In the genomic region with DNA sequence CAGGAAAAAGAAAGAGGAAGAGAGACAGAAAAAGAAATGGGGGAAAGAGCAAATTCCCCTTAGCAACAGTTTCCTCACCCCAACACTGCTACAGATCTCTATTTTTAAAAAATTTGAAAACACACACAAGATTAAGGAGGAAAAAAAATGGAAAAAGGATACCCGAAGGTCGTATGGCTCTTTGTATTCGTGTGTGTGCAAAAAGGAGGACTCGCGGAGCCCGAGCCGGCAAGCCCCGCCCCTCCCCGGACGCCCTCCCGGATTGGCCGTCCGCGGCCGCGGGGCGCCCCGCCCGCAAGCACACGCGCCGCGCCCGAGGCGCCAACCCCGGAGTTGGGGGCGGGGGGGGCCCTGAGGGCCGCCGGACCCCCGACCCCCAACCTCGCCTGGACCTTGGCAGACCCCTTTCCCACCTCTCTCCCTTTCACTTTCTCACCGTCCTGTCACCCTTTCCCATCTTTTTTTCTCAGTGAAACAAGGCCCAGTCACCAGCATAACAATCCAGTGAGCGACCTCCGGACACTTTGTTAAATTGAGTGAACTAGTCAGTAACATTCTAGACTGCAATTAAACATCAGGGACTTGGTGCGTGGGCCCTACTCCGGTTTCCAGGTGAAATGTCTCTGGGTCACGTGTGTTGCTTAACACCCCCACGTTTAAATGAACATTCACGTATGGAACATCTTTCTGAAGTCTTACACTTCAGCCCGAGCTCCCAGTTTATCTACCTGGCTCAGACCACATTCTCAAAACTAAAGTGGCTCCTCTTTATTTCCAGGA, we compare ENCODE assay signal across 8 cellular contexts. TPM values are rescaled to one million over a fixed set of nuclear protein-coding genes. Genes with fewer than 3 reads are reported as not detected.
DNase-seq lines count a peak whose midpoint lies in the region; ATAC-seq, FAIRE-seq and TF ChIP-seq lines count a peak whose summit lies in the region.

A gene with protein sequence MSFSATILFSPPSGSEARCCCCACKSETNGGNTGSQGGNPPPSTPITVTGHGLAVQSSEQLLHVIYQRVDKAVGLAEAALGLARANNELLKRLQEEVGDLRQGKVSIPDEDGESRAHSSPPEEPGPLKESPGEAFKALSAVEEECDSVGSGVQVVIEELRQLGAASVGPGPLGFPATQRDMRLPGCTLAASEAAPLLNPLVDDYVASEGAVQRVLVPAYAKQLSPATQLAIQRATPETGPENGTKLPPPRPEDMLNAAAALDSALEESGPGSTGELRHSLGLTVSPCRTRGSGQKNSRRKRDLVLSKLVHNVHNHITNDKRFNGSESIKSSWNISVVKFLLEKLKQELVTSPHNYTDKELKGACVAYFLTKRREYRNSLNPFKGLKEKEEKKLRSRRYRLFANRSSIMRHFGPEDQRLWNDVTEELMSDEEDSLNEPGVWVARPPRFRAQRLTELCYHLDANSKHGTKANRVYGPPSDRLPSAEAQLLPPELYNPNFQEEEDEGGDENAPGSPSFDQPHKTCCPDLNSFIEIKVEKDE (minus strand): TSS at position 205 of the 780 bp plus-strand sequence. CDS start 11,120 bp downstream, outside the sequence.

- peak within 1 kb of the TSS; percentile 83 to 87 for H3K4me3 ChIP-seq in kidney (ENCODE audit: low read length in 2 of 2)

- FAIRE-seq in kidney (lab: Jason Lieb, UNC), result no peak

- peak; percentile 41 for ATAC-seq in HG02678 (IDR thresholded peaks at IDR 0.05; ENCODE audit: unreplicated experiment)
- no peak for ATAC-seq in HG03520 (IDR thresholded peaks at IDR 0.05; ENCODE audit: unreplicated experiment)

- no peaks in the 10 kb centered on the region for H3K36me3 ChIP-seq in kidney (ENCODE audit: control insufficient read depth in 1 of 2, insufficient read depth in 2 of 2, low read length in 2 of 2)

- TF ChIP-seq CTCF in kidney (IDR thresholded peaks at IDR 0.05; ENCODE audit: borderline replicate concordance, extremely low read depth, insufficient read depth), result no peak

- no peaks in the 10 kb centered on the region for H3K9me3 ChIP-seq in kidney (ENCODE audit: control insufficient read depth in 1 of 2, low read length in 2 of 2)

- H3K27ac ChIP-seq in kidney (ENCODE audit: low read depth in 2 of 2, low read length in 2 of 2), result peak within 1 kb of the TSS; percentile 79 to 82

- intact Hi-C loops in kidney (cut with DNase I), result no loop called here

- peak within 1 kb of the TSS; percentile 25 to 60 for H3K9ac ChIP-seq in kidney (ENCODE audit: low read length in 2 of 2)

- peak; percentile 89 for DNase-seq in DMS 273 (lab: John Stamatoyannopoulos, UW; ENCODE audit: unreplicated experiment)
- peak; percentile 62 for DNase-seq in NCI-H226
- DNase-seq in activated CD4-positive, CD25-positive, alpha-beta regulatory T cell treated with anti-CD3 and anti-CD28 coated beads, Interleukin-2, amount 50 U/mL, for 16 hours (ENCODE audit: low read depth, low spot score), result peak; percentile 57
- DNase-seq in central memory CD4-positive, alpha-beta T cell, result peak; percentile 67
- peak; percentile 94 for DNase-seq in kidney
- peak; percentile 59 to 76 for DNase-seq in stimulated activated CD4-positive, alpha-beta T cell treated with anti-CD3 and anti-CD28 coated beads, Interleukin-15, amount 100 ng/mL, for 1 hour (ENCODE audit: low read depth in 1 of 2, low spot score in 1 of 2)

- H3K4me1 ChIP-seq in kidney (ENCODE audit: control insufficient read depth in 1 of 2, insufficient read depth in 1 of 2, low read depth in 1 of 2, low read length in 2 of 2), result peaks cover 3 to 11% of the 10 kb centered on the region in 2 donors

RNA-seq across cellular contexts. Expression of the gene that starts here (rescaled TPM):
- total RNA-seq in kidney, result 9.5 TPM
- 9.6 TPM for polyA plus RNA-seq in kidney (ENCODE audit: insufficient read depth, low read depth, low replicate concordance)
